In the genomic region with DNA sequence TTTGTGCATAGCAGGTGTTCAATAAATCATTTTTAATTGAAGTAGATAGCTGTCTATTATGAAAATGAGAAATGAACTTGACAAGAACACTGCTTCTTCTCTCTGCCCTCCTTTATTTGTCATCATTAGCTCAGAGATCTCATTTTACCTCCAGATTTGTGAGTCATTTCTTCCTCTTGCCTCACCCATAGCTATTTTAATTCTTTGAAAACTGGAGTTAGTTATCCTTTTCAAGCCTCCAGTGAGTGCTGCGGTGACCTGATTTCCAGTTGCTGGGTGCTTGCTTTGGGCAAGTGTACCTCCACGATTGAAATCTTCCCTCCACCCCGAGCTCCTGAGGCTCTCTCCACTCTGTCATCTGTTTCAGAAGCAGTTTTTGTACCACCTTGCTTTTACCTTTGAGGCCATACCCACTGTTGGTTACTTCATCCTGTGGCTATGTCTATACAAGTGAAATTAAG, we compare ENCODE assay signal across 11 cellular contexts.
DNase-seq lines count a peak whose midpoint lies in the region; ATAC-seq and TF ChIP-seq lines count a peak whose summit lies in the region.
"Had no signal": no experiment of that assay in that cellular context is flagged by ENCODE, and none has a peak within 500 bp of the region (broad histone marks: within the 10 kb centered on the region; RNA-seq: fewer than 3 reads in every experiment).

No MANE protein-coding gene starts in this region.

- H4K5ac ChIP-seq in H9 (ENCODE audit: insufficient read length, low read depth, low read length): no peak overlapping the region

- H3K4me1 Mint-ChIP-seq in activated B cell treated with CpG ODN at 0.5 μM for 24 hours (peaks cover 24% of the 10 kb centered on the region), H9 (no peaks in the 10 kb centered on the region)
- peaks cover 35% of the 10 kb centered on the region for H3K4me1 Mint-ChIP-seq in stimulated activated naive CD8-positive, alpha-beta T cell treated with anti-CD3 and anti-CD28 coated beads, Interleukin-15, amount 100 ng/mL, for 72 hours

- TF ChIP-seq CTCF in activated B cell treated with CpG ODN at 0.5 μM for 24 hours (IDR thresholded peaks at IDR 0.05): no peak
- TF ChIP-seq CTCF in H9 (conservative IDR thresholded peaks at IDR 0.05): no peak

- no peak overlapping the region for H2BK120ac ChIP-seq in H9 (ENCODE audit: low read depth, low read length, poor library complexity, severe bottlenecking)

- H3T11ph ChIP-seq in H9 (ENCODE audit: low read length): no peak overlapping the region

- no peak overlapping the region for H2BK12ac ChIP-seq in H9 (ENCODE audit: insufficient read length, low read depth, low read length)

- ATAC-seq in activated B cell treated with CpG ODN at 0.5 μM for 24 hours (ENCODE audit: low read depth) (no peak), GM21447 (IDR thresholded peaks at IDR 0.05; ENCODE audit: unreplicated experiment) (no peak)
- peak; percentile 90 for ATAC-seq in stimulated activated naive CD8-positive, alpha-beta T cell treated with anti-CD3 and anti-CD28 coated beads, Interleukin-15, amount 100 ng/mL, for 72 hours

- H3K4me2 ChIP-seq in H9 (ENCODE audit: insufficient read depth, insufficient read length, low read length): no peak overlapping the region

- H3K27ac ChIP-seq in H9 (ENCODE audit: insufficient read length, low read depth, low read length): no peak overlapping the region
- H3K27ac ChIP-seq: C4-2B, vagina had no signal

- no peak overlapping the region for H4K91ac ChIP-seq in H9 (ENCODE audit: insufficient read length, low read depth, low read length)

- no peak overlapping the region for H3K14ac ChIP-seq in H9 (ENCODE audit: insufficient read depth, low read length)

- no peak overlapping the region for H4K8ac ChIP-seq in H9 (replicated peaks; ENCODE audit: insufficient read length, low read depth, low read length)

- H3K18ac ChIP-seq in H9 (ENCODE audit: insufficient read length, low read depth, low read length): no peak overlapping the region

- no CpG with 5 or more reads among the region's 3 CpGs for WGBS in H9 (ENCODE audit: extremely low coverage, insufficient read length, low lambda C conversion rate)

- intact Hi-C loops in activated B cell treated with CpG ODN at 0.5 μM for 24 hours (cut with micrococcal nuclease): no loop called here

- peak; percentile 27 for DNase-seq in activated naive CD4-positive, alpha-beta T cell treated with Interleukin-2 at 50 U/mL for 16 hours
- no peak for DNase-seq in activated naive CD4-positive, alpha-beta T cell (lab: John Stamatoyannopoulos, UW)
- DNase-seq in activated B cell treated with CpG ODN at 0.5 μM for 24 hours: no peak
- peak; percentile 70 for DNase-seq in fibroblast of peridontal ligament (ENCODE audit: extremely low read depth)
- peak; percentile 22 to 65 for DNase-seq in stimulated activated naive CD8-positive, alpha-beta T cell treated with anti-CD3 and anti-CD28 coated beads, Interleukin-15, amount 100 ng/mL, for 72 hours
- DNase-seq in H9: no peak
- DNase-seq in NCI-H187 (lab: John Stamatoyannopoulos, UW): no peak
- DNase-seq: Karpas-422 had no signal

- no peaks in the 10 kb centered on the region for H3K79me1 ChIP-seq in H9 (ENCODE audit: insufficient read depth, low read depth, low read length, poor library complexity, severe bottlenecking)

- CTCF ChIA-PET in activated B cell treated with CpG ODN at 0.5 μM for 24 hours (lab: Charles Lee): no interaction called here

- no peak overlapping the region for H3K9ac ChIP-seq in H9 (ENCODE audit: extremely low read depth, insufficient read length, low read length)

- no peaks in the 10 kb centered on the region for H3K9me3 ChIP-seq in H9 (ENCODE audit: control insufficient read depth, low read depth, low read length)
- H3K9me3 ChIP-seq: vagina had no signal

- H3K9me3 Mint-ChIP-seq in activated B cell treated with CpG ODN at 0.5 μM for 24 hours: peaks cover 2% of the 10 kb centered on the region
- H3K9me3 Mint-ChIP-seq in stimulated activated naive CD8-positive, alpha-beta T cell treated with anti-CD3 and anti-CD28 coated beads, Interleukin-15, amount 100 ng/mL, for 72 hours: peaks cover 0 to 7% of the 10 kb centered on the region in 2 donors
- H3K9me3 Mint-ChIP-seq in H9: peaks cover 0 to 2% of the 10 kb centered on the region in 2 experiments; a peak in 1 of 5 replicates

- no peak overlapping the region for H2AK5ac ChIP-seq in H9 (ENCODE audit: insufficient read length, low read length)

- no peak overlapping the region for H3K4me3 Mint-ChIP-seq in activated B cell treated with CpG ODN at 0.5 μM for 24 hours
- peak overlapping the region; percentile 30 to 33 for H3K4me3 Mint-ChIP-seq in stimulated activated naive CD8-positive, alpha-beta T cell treated with anti-CD3 and anti-CD28 coated beads, Interleukin-15, amount 100 ng/mL, for 72 hours
- H3K4me3 Mint-ChIP-seq in H9: no peak overlapping the region

- H2BK15ac ChIP-seq in H9 (ENCODE audit: low read depth, low read length): no peak overlapping the region

- no peak overlapping the region for H2BK5ac ChIP-seq in H9 (ENCODE audit: insufficient read length, low read length)

- H3K4me1 ChIP-seq in H9 (ENCODE audit: insufficient read depth, low read length): no peaks in the 10 kb centered on the region

- POLR2A ChIA-PET in activated B cell treated with CpG ODN at 0.5 μM for 24 hours (lab: Charles Lee): interaction anchor here (0.8 to 2.6 kb wide), 5 partner anchors 9 to 115 kb away, joined by 3 to 7 read pairs (median 4); a partner anchor contains a TSS

- no peaks in the 10 kb centered on the region for H4K20me1 ChIP-seq in H9 (ENCODE audit: control insufficient read depth, insufficient read depth, insufficient read length)

- no peaks in the 10 kb centered on the region for H3K79me2 ChIP-seq in H9 (ENCODE audit: insufficient read depth, low read length)

- H3K27me3 Mint-ChIP-seq in activated B cell treated with CpG ODN at 0.5 μM for 24 hours (no peaks in the 10 kb centered on the region), H9 (ENCODE audit: low read depth) (no peaks in the 10 kb centered on the region)
- no peaks in the 10 kb centered on the region for H3K27me3 Mint-ChIP-seq in stimulated activated naive CD8-positive, alpha-beta T cell treated with anti-CD3 and anti-CD28 coated beads, Interleukin-15, amount 100 ng/mL, for 72 hours

- H2AFZ ChIP-seq in H9 (ENCODE audit: low read length): no peak overlapping the region

- H3K27ac Mint-ChIP-seq in activated B cell treated with CpG ODN at 0.5 μM for 24 hours (peak overlapping the region; percentile 77), H9 (no peak overlapping the region)
- peak overlapping the region; percentile 83 to 91 for H3K27ac Mint-ChIP-seq in stimulated activated naive CD8-positive, alpha-beta T cell treated with anti-CD3 and anti-CD28 coated beads, Interleukin-15, amount 100 ng/mL, for 72 hours

- H3K27me3 ChIP-seq in H9 (ENCODE audit: insufficient read depth, low read length): no peaks in the 10 kb centered on the region
- H3K27me3 ChIP-seq: vagina had no signal

- H2BK20ac ChIP-seq in H9 (ENCODE audit: low read depth, low read length, poor library complexity, severe bottlenecking): no peak overlapping the region

- no peak overlapping the region for H3K56ac ChIP-seq in H9 (ENCODE audit: insufficient read length, low read depth, low read length)

- H3K36me3 Mint-ChIP-seq in activated B cell treated with CpG ODN at 0.5 μM for 24 hours (ENCODE audit: low read depth) (no peaks in the 10 kb centered on the region), H9 (ENCODE audit: insufficient read depth in 1 of 3, low read depth in 3 of 3) (no peaks in the 10 kb centered on the region)

- H3K4ac ChIP-seq in H9 (ENCODE audit: low read depth, low read length): no peak overlapping the region

- no peak overlapping the region for H3K23ac ChIP-seq in H9 (ENCODE audit: insufficient read length, low read depth, low read length)

- H3K23me2 ChIP-seq in H9 (ENCODE audit: insufficient read length, low read depth, low read length, poor library complexity, severe bottlenecking): no peaks in the 10 kb centered on the region

Comparison
In these comparisons a context has a peak if more than half of its experiments do, and no peak if none do; other contexts are left out.
1. DNase-seq: peak in activated naive CD4-positive, alpha-beta T cell treated with Interleukin-2 at 50 U/mL for 16 hours (single experiment), fibroblast of peridontal ligament (single experiment) and stimulated activated naive CD8-positive, alpha-beta T cell treated with anti-CD3 and anti-CD28 coated beads, Interleukin-15, amount 100 ng/mL, for 72 hours (2 of 2); none in activated naive CD4-positive, alpha-beta T cell (0 of 4), activated B cell treated with CpG ODN at 0.5 μM for 24 hours (single experiment), H9 (single experiment) and NCI-H187 (0 of 2).
2. H3K27ac Mint-ChIP-seq: peak in activated B cell treated with CpG ODN at 0.5 μM for 24 hours (single experiment) and stimulated activated naive CD8-positive, alpha-beta T cell treated with anti-CD3 and anti-CD28 coated beads, Interleukin-15, amount 100 ng/mL, for 72 hours (2 of 2); none in H9 (0 of 3).
3. H3K4me3 Mint-ChIP-seq: peak in stimulated activated naive CD8-positive, alpha-beta T cell treated with anti-CD3 and anti-CD28 coated beads, Interleukin-15, amount 100 ng/mL, for 72 hours (2 of 2); none in activated B cell treated with CpG ODN at 0.5 μM for 24 hours (single experiment) and H9 (0 of 2).